13 cellular contexts compared by ENCODE assay signal in genomic region chr9:97413462-97413861, GRCh38. TPM values are rescaled to one million over a fixed set of nuclear protein-coding genes. Genes with fewer than 3 reads are reported as not detected.
DNase-seq lines count a peak whose midpoint lies in the region; ATAC-seq and TF ChIP-seq lines count a peak whose summit lies in the region.
"Had no signal": no experiment of that assay in that cellular context is flagged by ENCODE, and none has a peak within 500 bp of the region (broad histone marks: within the 10 kb centered on the region; RNA-seq: fewer than 3 reads in every experiment).

No MANE protein-coding gene starts in this region.

- intact Hi-C loops in dendritic cell treated with granulocyte-macrophage colony-stimulating factor and Interleukin-4, amounts not matched to agents 40 ng/mL and 50 ng/mL, for 4 days (cut with micrococcal nuclease), result loop anchor here (5.0 kb wide), 1 partner anchor 204 kb away; no protein-coding TSS in a partner anchor

- peaks cover 7% of the 10 kb centered on the region for H3K9me3 Mint-ChIP-seq in T-helper 1 cell treated with Interleukin-12 subunit alpha and Interleukin-12 subunit beta and Interleukin-4 antibody, amounts not matched to agents 30 μg/mL and 1 μg/mL, for 36 hours
- no peaks in the 10 kb centered on the region for H3K9me3 Mint-ChIP-seq in dendritic cell treated with granulocyte-macrophage colony-stimulating factor and Interleukin-4, amounts not matched to agents 40 ng/mL and 50 ng/mL, for 4 days
- peaks cover 4% of the 10 kb centered on the region for H3K9me3 Mint-ChIP-seq in progenitor cell of endocrine pancreas (ENCODE audit: low read depth)

- H3K27ac Mint-ChIP-seq in T-helper 1 cell treated with Interleukin-12 subunit alpha and Interleukin-12 subunit beta and Interleukin-4 antibody, amounts not matched to agents 30 μg/mL and 1 μg/mL, for 36 hours, result peak overlapping the region; percentile 0
- H3K27ac Mint-ChIP-seq in dendritic cell treated with granulocyte-macrophage colony-stimulating factor and Interleukin-4, amounts not matched to agents 40 ng/mL and 50 ng/mL, for 4 days, result peak overlapping the region; percentile 82
- no peak overlapping the region for H3K27ac Mint-ChIP-seq in progenitor cell of endocrine pancreas

- H3K4me3 Mint-ChIP-seq in T-helper 1 cell treated with Interleukin-12 subunit alpha and Interleukin-12 subunit beta and Interleukin-4 antibody, amounts not matched to agents 30 μg/mL and 1 μg/mL, for 36 hours, result peak overlapping the region; percentile 82
- peak overlapping the region; percentile 39 for H3K4me3 Mint-ChIP-seq in dendritic cell treated with granulocyte-macrophage colony-stimulating factor and Interleukin-4, amounts not matched to agents 40 ng/mL and 50 ng/mL, for 4 days
- H3K4me3 Mint-ChIP-seq in progenitor cell of endocrine pancreas (ENCODE audit: low read depth), result peak overlapping the region; percentile 87

- peaks cover 3% of the 10 kb centered on the region for H3K36me3 Mint-ChIP-seq in T-helper 1 cell treated with Interleukin-12 subunit alpha and Interleukin-12 subunit beta and Interleukin-4 antibody, amounts not matched to agents 30 μg/mL and 1 μg/mL, for 36 hours (ENCODE audit: low read depth)
- peaks cover 8% of the 10 kb centered on the region for H3K36me3 Mint-ChIP-seq in dendritic cell treated with granulocyte-macrophage colony-stimulating factor and Interleukin-4, amounts not matched to agents 40 ng/mL and 50 ng/mL, for 4 days (ENCODE audit: low read depth)
- H3K36me3 Mint-ChIP-seq in progenitor cell of endocrine pancreas (ENCODE audit: insufficient read depth), result no peaks in the 10 kb centered on the region

- ATAC-seq in GM19463 (IDR thresholded peaks at IDR 0.05; ENCODE audit: unreplicated experiment), result no peak
- ATAC-seq: mucosa of descending colon had no signal

- H3K4me1 Mint-ChIP-seq in T-helper 1 cell treated with Interleukin-12 subunit alpha and Interleukin-12 subunit beta and Interleukin-4 antibody, amounts not matched to agents 30 μg/mL and 1 μg/mL, for 36 hours (ENCODE audit: low read depth), result peaks cover 25% of the 10 kb centered on the region
- peaks cover 53% of the 10 kb centered on the region for H3K4me1 Mint-ChIP-seq in dendritic cell treated with granulocyte-macrophage colony-stimulating factor and Interleukin-4, amounts not matched to agents 40 ng/mL and 50 ng/mL, for 4 days (ENCODE audit: low read depth)
- H3K4me1 Mint-ChIP-seq in progenitor cell of endocrine pancreas (ENCODE audit: low read depth), result peaks cover 25% of the 10 kb centered on the region

- TF ChIP-seq CTCF in progenitor cell of endocrine pancreas (IDR thresholded peaks at IDR 0.05; ENCODE audit: unreplicated experiment), result no peak

- DNase-seq in T-helper 1 cell (no peak), NCI-H1048 (lab: John Stamatoyannopoulos, UW) (peak; percentile 17), progenitor cell of endocrine pancreas (ENCODE audit: low spot score, unreplicated experiment) (no peak), GOT3 (lab: John Stamatoyannopoulos, UW) (no peak), activated gamma-delta T cell (lab: John Stamatoyannopoulos, UW) (no peak)
- DNase-seq: activated effector memory CD4-positive, alpha-beta T cell treated with anti-CD3 and anti-CD28 coated beads, Interleukin-2, amount 50 U/mL, for 16 hours; effector memory CD4-positive, alpha-beta T cell; mucosa of descending colon; stimulated activated CD4-positive, alpha-beta T cell treated with anti-CD3 and anti-CD28 coated beads, Interleukin-15, amount 100 ng/mL, for 24 hours; stimulated activated naive CD4-positive, alpha-beta T cell had no signal

- peaks cover 28% of the 10 kb centered on the region for H3K27me3 Mint-ChIP-seq in T-helper 1 cell treated with Interleukin-12 subunit alpha and Interleukin-12 subunit beta and Interleukin-4 antibody, amounts not matched to agents 30 μg/mL and 1 μg/mL, for 36 hours (ENCODE audit: low read depth)
- no peaks in the 10 kb centered on the region for H3K27me3 Mint-ChIP-seq in dendritic cell treated with granulocyte-macrophage colony-stimulating factor and Interleukin-4, amounts not matched to agents 40 ng/mL and 50 ng/mL, for 4 days
- H3K27me3 Mint-ChIP-seq in progenitor cell of endocrine pancreas, result peaks cover 3% of the 10 kb centered on the region

RNA-seq across cellular contexts. Expression of gene TDRD7, which starts 1.6 kb away (rescaled TPM):
- 12.8 and 14.2 TPM in 2 replicates for total RNA-seq in progenitor cell of endocrine pancreas
